In the genomic region with DNA sequence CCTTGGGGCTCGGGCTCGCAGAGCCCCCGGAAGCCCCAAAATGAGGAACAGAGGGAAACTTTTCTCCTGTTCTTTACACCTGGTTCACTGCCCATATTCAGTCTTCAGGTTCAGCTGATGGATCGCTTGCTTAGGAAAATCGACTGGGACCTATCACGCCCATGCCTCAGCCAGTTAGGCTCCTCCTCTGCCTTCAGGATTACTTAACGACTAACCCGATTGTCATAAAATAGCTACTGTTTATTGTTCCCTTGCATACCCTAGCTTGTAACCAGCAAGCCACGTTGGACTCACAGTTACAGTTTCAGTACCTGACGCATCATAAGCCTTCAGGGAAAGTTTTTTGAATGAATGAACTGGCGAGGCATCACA, we compare ENCODE assay signal across 7 cellular contexts. TPM values are rescaled to one million over a fixed set of nuclear protein-coding genes. Genes with fewer than 3 reads are reported as not detected.
DNase-seq lines count a peak whose midpoint lies in the region; ATAC-seq and TF ChIP-seq lines count a peak whose summit lies in the region.

No MANE protein-coding gene starts in this region.

- H3K4me1 ChIP-seq in esophagus muscularis mucosa = peaks cover 37 to 58% (median 54%) of the 10 kb centered on the region in 4 donors

- 2% methylated on average over 8 of the region's 11 CpGs for WGBS in esophagus muscularis mucosa

- H3K4me3 Mint-ChIP-seq in progenitor cell of endocrine pancreas (ENCODE audit: low read depth) = peak overlapping the region; percentile 84

- intact Hi-C loops in esophagus muscularis mucosa (cut with DNase I) = no loop called here

- peaks cover 16% of the 10 kb centered on the region for H3K4me1 Mint-ChIP-seq in progenitor cell of endocrine pancreas (ENCODE audit: low read depth)

- DNase-seq in RKO (ENCODE audit: low spot score) (peak; percentile 77), esophagus muscularis mucosa (ENCODE audit: extremely low spot score) (no peak), progenitor cell of endocrine pancreas (ENCODE audit: low spot score, unreplicated experiment) (no peak), NCI-H1436 (lab: John Stamatoyannopoulos, UW) (no peak), ureter (ENCODE audit: low spot score) (no peak), iPS-NIHi11 (ENCODE audit: low spot score) (no peak)

- no peak for TF ChIP-seq POLR2A in esophagus muscularis mucosa (IDR thresholded peaks at IDR 0.05; ENCODE audit: low read depth)

- H3K36me3 Mint-ChIP-seq in progenitor cell of endocrine pancreas (ENCODE audit: insufficient read depth) = peaks cover 24% of the 10 kb centered on the region

- TF ChIP-seq CTCF in esophagus muscularis mucosa (IDR thresholded peaks at IDR 0.05) (no peak), progenitor cell of endocrine pancreas (IDR thresholded peaks at IDR 0.05; ENCODE audit: unreplicated experiment) (no peak)

- H3K9me3 Mint-ChIP-seq in progenitor cell of endocrine pancreas (ENCODE audit: low read depth) = no peaks in the 10 kb centered on the region

- no peaks in the 10 kb centered on the region for H3K27me3 ChIP-seq in esophagus muscularis mucosa

- H3K36me3 ChIP-seq in esophagus muscularis mucosa = peaks cover 45 to 48% (median 47%) of the 10 kb centered on the region in 4 donors

- no peak for TF ChIP-seq EP300 in esophagus muscularis mucosa (IDR thresholded peaks at IDR 0.05)

- no peaks in the 10 kb centered on the region for H3K9me3 ChIP-seq in esophagus muscularis mucosa

- peak overlapping the region; percentile 91 to 97 (median 94) for H3K27ac ChIP-seq in esophagus muscularis mucosa (replicated peaks in 1 of 4)

- H3K4me3 ChIP-seq in esophagus muscularis mucosa = peak overlapping the region; percentile 71 to 97 (median 81)

- H3K27me3 Mint-ChIP-seq in progenitor cell of endocrine pancreas = no peaks in the 10 kb centered on the region

- peak; percentile 6 for ATAC-seq in GM21737 (IDR thresholded peaks at IDR 0.05; ENCODE audit: unreplicated experiment)

- H3K27ac Mint-ChIP-seq in progenitor cell of endocrine pancreas = peak overlapping the region; percentile 92

RNA-seq across cellular contexts. Expression of gene TARDBP, which starts 0.7 kb away (rescaled TPM):
- total RNA-seq in esophagus muscularis mucosa (100 to 1,000 TPM in 3 of 4 donors, 10 to 100 TPM in 1; 74.9 to 184 (median 137) TPM), progenitor cell of endocrine pancreas (197 and 199 TPM in 2 replicates), ureter (180 TPM)

RNA-seq across cellular contexts. Expression of gene MASP2, which starts 33.9 kb away (rescaled TPM):
- total RNA-seq in esophagus muscularis mucosa (not detected), progenitor cell of endocrine pancreas (not detected in 2 replicates), ureter (not detected)

RNA-seq across cellular contexts. Expression of gene SRM, which starts 46.7 kb away (rescaled TPM):
- 10 to 100 TPM; 40.8 to 69.7 (median 48.8) TPM for total RNA-seq in esophagus muscularis mucosa
- total RNA-seq in progenitor cell of endocrine pancreas = 62.6 and 64.6 TPM in 2 replicates
- total RNA-seq in ureter = 72.6 TPM
